In the genomic region with DNA sequence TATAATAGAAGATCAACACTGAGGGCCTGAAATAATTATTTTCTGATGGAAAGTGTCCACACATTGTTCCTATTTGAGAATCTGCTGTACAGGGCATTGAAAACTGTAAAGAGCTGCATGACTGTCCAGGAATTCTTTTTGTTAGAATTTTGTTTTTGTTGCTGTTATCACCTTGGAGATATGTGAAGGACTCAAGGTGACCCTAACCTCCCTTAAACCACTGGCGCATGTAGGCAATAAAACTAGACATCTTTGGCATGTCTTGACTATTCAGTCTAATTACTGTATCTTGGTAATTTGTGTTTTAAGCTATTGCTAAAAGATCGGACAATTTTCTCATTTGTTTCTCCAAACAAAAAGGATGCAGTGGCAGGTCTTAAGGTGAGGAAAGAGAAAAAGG, we compare ENCODE assay signal across 26 cellular contexts. TPM values are rescaled to one million over a fixed set of nuclear protein-coding genes. Genes with fewer than 3 reads are reported as not detected.
A peak's percentile ranks its signal among the peaks of the same experiment; 100 is the strongest.
DNase-seq lines count a peak whose midpoint lies in the region; ATAC-seq and TF ChIP-seq lines count a peak whose summit lies in the region.
"Had no signal": no experiment of that assay in that cellular context is flagged by ENCODE, and none has a peak within 500 bp of the region (broad histone marks: within the 10 kb centered on the region; RNA-seq: fewer than 3 reads in every experiment).

No MANE protein-coding gene starts in this region.

- H3K27me3 Mint-ChIP-seq in mesothelial cell of epicardium (ENCODE audit: low read depth): no peaks in the 10 kb centered on the region
- no peaks in the 10 kb centered on the region for H3K27me3 Mint-ChIP-seq in activated T-cell treated with anti-CD3 and anti-CD28 coated beads, Interleukin-2, amount 50 U/mL, for 4 hours (ENCODE audit: low read depth)

- peaks cover 10% of the 10 kb centered on the region for H3K9me3 Mint-ChIP-seq in mesothelial cell of epicardium
- no peaks in the 10 kb centered on the region for H3K9me3 Mint-ChIP-seq in activated T-cell treated with anti-CD3 and anti-CD28 coated beads, Interleukin-2, amount 50 U/mL, for 4 hours
- H3K9me3 Mint-ChIP-seq: CD14-positive monocyte had no signal

- no peak overlapping the region for H3K4me3 Mint-ChIP-seq in mesothelial cell of epicardium
- no peak overlapping the region for H3K4me3 Mint-ChIP-seq in activated T-cell treated with anti-CD3 and anti-CD28 coated beads, Interleukin-2, amount 50 U/mL, for 4 hours
- H3K4me3 Mint-ChIP-seq: CD14-positive monocyte had no signal

- H3K27ac Mint-ChIP-seq in mesothelial cell of epicardium: peak overlapping the region; percentile 77
- H3K27ac Mint-ChIP-seq: CD14-positive monocyte had no signal

- peaks cover 37% of the 10 kb centered on the region for H3K4me1 Mint-ChIP-seq in mesothelial cell of epicardium
- H3K4me1 Mint-ChIP-seq in activated T-cell treated with anti-CD3 and anti-CD28 coated beads, Interleukin-2, amount 50 U/mL, for 4 hours (ENCODE audit: low read depth): no peaks in the 10 kb centered on the region

- TF ChIP-seq CTCF in mesothelial cell of epicardium (IDR thresholded peaks at IDR 0.05; ENCODE audit: unreplicated experiment): no peak

- no peak for ATAC-seq in stimulated activated naive CD8-positive, alpha-beta T cell treated with anti-CD3 and anti-CD28 coated beads, Interleukin-15, Interleukin-2, amounts not matched to agents 100 U/mL and 50 U/mL, for 24 hours
- no peak for ATAC-seq in activated T-cell treated with anti-CD3 and anti-CD28 coated beads, Interleukin-2, amount 50 U/mL, for 4 hours
- ATAC-seq: HepG2, SK-N-SH treated with all-trans-retinoic acid at 6 μM for 48 hours had no signal

- DNase-seq in EH (ENCODE audit: low read depth) (peak; percentile 39), NCI-H2227 (lab: John Stamatoyannopoulos, UW; ENCODE audit: unreplicated experiment) (peak; percentile 30), astrocyte of the hippocampus (ENCODE audit: low read depth, low spot score) (peak; percentile 5), mesothelial cell of epicardium (ENCODE audit: low spot score in 2 of 2, unreplicated experiment in 2 of 2) (no peak), inferior parietal cortex (ENCODE audit: extremely low spot score) (no peak), NCI-H446 (lab: John Stamatoyannopoulos, UW) (no peak)
- no peak for DNase-seq in stimulated activated naive CD8-positive, alpha-beta T cell treated with anti-CD3 and anti-CD28 coated beads, Interleukin-15, Interleukin-2, amounts not matched to agents 100 U/mL and 50 U/mL, for 24 hours
- DNase-seq in activated T-cell treated with anti-CD3 and anti-CD28 coated beads, Interleukin-2, amount 50 U/mL, for 4 hours: no peak
- DNase-seq: BE2C, DMS153, DND-41, GM23248, H7, Karpas-422, NCI-H1092 treated with DMSO at 0.1 percent for 48 hours, NCI-H1436, NCI-H1930, NCI-H510A, NCI-H69, Peyer's patch, SJCRH30 had no signal

- H3K36me3 Mint-ChIP-seq in mesothelial cell of epicardium: no peaks in the 10 kb centered on the region
- H3K36me3 Mint-ChIP-seq in activated T-cell treated with anti-CD3 and anti-CD28 coated beads, Interleukin-2, amount 50 U/mL, for 4 hours (ENCODE audit: insufficient read depth): no peaks in the 10 kb centered on the region
- H3K36me3 Mint-ChIP-seq: CD14-positive monocyte had no signal

RNA-seq across cellular contexts. Expression of a gene that starts 20.2 kb away (rescaled TPM):
- 13.2 to 14.0 TPM (median 13.9 TPM) in 3 replicates for total RNA-seq in mesothelial cell of epicardium
- 10 to 100 TPM; 18.6 to 20.3 (median 19.4) TPM for total RNA-seq in activated T-cell treated with anti-CD3 and anti-CD28 coated beads, Interleukin-2, amount 50 U/mL, for 4 hours

RNA-seq across cellular contexts. Expression of a gene that starts 55.5 kb away (rescaled TPM):
- total RNA-seq in mesothelial cell of epicardium: 3.0 to 4.0 TPM (median 3.7 TPM) in 3 replicates
- under 1 TPM; 0.43 to 0.86 (median 0.53) TPM for total RNA-seq in activated T-cell treated with anti-CD3 and anti-CD28 coated beads, Interleukin-2, amount 50 U/mL, for 4 hours
- total RNA-seq: A673, HepG2, HT1080, SJCRH30 had no signal

Comparison
In these comparisons a context has a peak if more than half of its experiments do, and no peak if none do; other contexts are left out.
1. DNase-seq: peak in EH (single experiment), NCI-H2227 (single experiment) and astrocyte of the hippocampus (single experiment); none in mesothelial cell of epicardium (0 of 2), inferior parietal cortex (single experiment), NCI-H446 (0 of 2), stimulated activated naive CD8-positive, alpha-beta T cell treated with anti-CD3 and anti-CD28 coated beads, Interleukin-15, Interleukin-2, amounts not matched to agents 100 U/mL and 50 U/mL, for 24 hours (single experiment) and activated T-cell treated with anti-CD3 and anti-CD28 coated beads, Interleukin-2, amount 50 U/mL, for 4 hours (single experiment).